Comparison of ENCODE assay signal across 19 cellular contexts in the genomic region with DNA sequence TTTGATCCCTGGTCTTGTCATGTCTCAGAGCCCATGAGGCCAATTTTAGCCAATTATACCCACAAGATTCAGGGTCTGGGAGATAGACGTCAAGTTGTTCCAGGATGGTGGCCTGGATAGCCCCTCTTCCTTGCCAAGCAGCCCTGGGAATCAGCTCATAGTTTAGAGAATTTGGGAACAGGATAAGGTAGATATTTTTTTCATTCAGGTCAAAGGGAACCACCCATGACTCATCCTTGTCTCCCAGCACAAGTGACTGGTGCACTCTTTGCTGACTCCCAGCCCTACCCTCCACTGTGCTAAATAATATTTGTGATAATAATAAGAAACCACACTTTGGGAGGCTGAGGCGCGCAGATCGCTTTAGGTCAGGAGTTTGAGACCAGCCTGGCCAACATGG. TPM values are rescaled to one million over a fixed set of nuclear protein-coding genes. Genes with fewer than 3 reads are reported as not detected.
DNase-seq lines count a peak whose midpoint lies in the region; ATAC-seq, FAIRE-seq and TF ChIP-seq lines count a peak whose summit lies in the region.
"Had no signal": no experiment of that assay in that cellular context is flagged by ENCODE, and none has a peak within 500 bp of the region (broad histone marks: within the 10 kb centered on the region; RNA-seq: fewer than 3 reads in every experiment).

No MANE protein-coding gene starts in this region.

- H2AFZ ChIP-seq in K562 (ENCODE audit: low read depth, low read length), result no peak overlapping the region
- H2AFZ ChIP-seq in keratinocyte (ENCODE audit: control insufficient read depth, low read length), result no peak overlapping the region

- peaks cover 15% of the 10 kb centered on the region for H3K4me1 Mint-ChIP-seq in HFFc6 (ENCODE audit: low read depth)

- peaks cover 4% of the 10 kb centered on the region; the same call in 1 of the 2 replicates for H3K9me3 Mint-ChIP-seq in HFFc6

- H3K9me3 ChIP-seq in BLaER1 treated with 17β-estradiol and CSF1 and Interleukin-3, amounts not matched to agents 10 nM and 100 nM (replicated peaks in 1 of 11), result peaks cover 0 to 40% (median 24%) of the 10 kb centered on the region in 11 experiments; a peak in 17 of 22 replicates
- H3K9me3 ChIP-seq in K562 (replicated peaks; ENCODE audit: control insufficient read depth, insufficient read depth, low read depth, low read length) (peaks cover 8% of the 10 kb centered on the region), keratinocyte (ENCODE audit: control insufficient read depth, low read depth, low read length) (no peaks in the 10 kb centered on the region)
- H3K9me3 ChIP-seq: upper lobe of left lung had no signal

- no peak for TF ChIP-seq EP300 in K562 (IDR thresholded peaks at IDR 0.05; ENCODE audit: low read length)

- DNase-seq in HFFc6, result peak; percentile 28
- DNase-seq in K562 (ENCODE audit: extremely low read depth in 1 of 4, low spot score in 3 of 4), result peak in 2 of 4 experiments; percentile 12 to 34
- no peak for DNase-seq in keratinocyte (ENCODE audit: low read depth, low spot score)
- DNase-seq in iPS-NIHi7 (ENCODE audit: extremely low spot score), result no peak
- no peak for DNase-seq in NCI-H446 treated with DMSO at 0.1 percent for 48 hours (lab: John Stamatoyannopoulos, UW)
- DNase-seq: activated naive CD8-positive, alpha-beta T cell treated with anti-CD3 and anti-CD28 coated beads, Interleukin-2, amount 10 ng/mL, durations not matched to agents 7 days and 5 days; central memory CD4-positive, alpha-beta T cell; glutamatergic neuron; NCI-H187 treated with DMSO at 0.1 percent for 48 hours; NCI-H510A treated with DMSO at 0.1 percent for 48 hours; nucleus accumbens; stimulated activated naive CD4-positive, alpha-beta T cell treated with Interleukin-2 at 50 U/mL for 16 hours; upper lobe of left lung; WERI-Rb-1 had no signal

- peaks cover 1% of the 10 kb centered on the region; the same call in 1 of the 2 replicates for H3K27me3 Mint-ChIP-seq in HFFc6 (ENCODE audit: insufficient read depth)
- H3K27me3 Mint-ChIP-seq: activated naive CD8-positive, alpha-beta T cell treated with anti-CD3 and anti-CD28 coated beads, Interleukin-2, amount 10 ng/mL, durations not matched to agents 7 days and 5 days had no signal

- TF ChIP-seq RAD21 in K562 (CRISPR knock-in tag; conservative IDR thresholded peaks at IDR 0.05 in 1 of 2, IDR thresholded peaks at IDR 0.05 in 1 of 2), result no peak

- H3K27me3 ChIP-seq in BLaER1 treated with 17β-estradiol and CSF1 and Interleukin-3, amounts not matched to agents 10 nM and 100 nM, result no peaks in the 10 kb centered on the region
- H3K27me3 ChIP-seq in K562 (ENCODE audit: control insufficient read depth in 2 of 2, insufficient read depth in 2 of 2, low read length in 2 of 2), result no peaks in the 10 kb centered on the region
- H3K27me3 ChIP-seq in keratinocyte (ENCODE audit: control insufficient read depth, extremely low read depth, insufficient read depth, low read length), result no peaks in the 10 kb centered on the region
- H3K27me3 ChIP-seq: upper lobe of left lung had no signal

- no peak for TF ChIP-seq POLR2A in K562 (conservative IDR thresholded peaks at IDR 0.05)

- no peak overlapping the region for H3K4me3 Mint-ChIP-seq in HFFc6
- H3K4me3 Mint-ChIP-seq: activated naive CD8-positive, alpha-beta T cell treated with anti-CD3 and anti-CD28 coated beads, Interleukin-2, amount 10 ng/mL, durations not matched to agents 7 days and 5 days had no signal

- in situ Hi-C loops in K562 (cut with MboI), result no loop called here

- peaks cover 88 to 100% (median 96%) of the 10 kb centered on the region in 11 experiments for H3K36me3 ChIP-seq in BLaER1 treated with 17β-estradiol and CSF1 and Interleukin-3, amounts not matched to agents 10 nM and 100 nM
- H3K36me3 ChIP-seq in K562 (ENCODE audit: control insufficient read depth, insufficient read depth, low read length) (no peaks in the 10 kb centered on the region), keratinocyte (ENCODE audit: control insufficient read depth in 2 of 2, extremely low read depth in 1 of 2, insufficient read depth in 2 of 2, low read length in 2 of 2) (peaks cover 37 to 57% of the 10 kb centered on the region in 2 experiments)
- H3K36me3 ChIP-seq: WERI-Rb-1 had no signal

- no peaks in the 10 kb centered on the region for H3K79me2 ChIP-seq in K562 (ENCODE audit: control insufficient read depth, insufficient read depth, low read length)
- H3K79me2 ChIP-seq in keratinocyte (ENCODE audit: control insufficient read depth, insufficient read depth, low read length), result peaks cover 3% of the 10 kb centered on the region

- intact Hi-C loops in K562 (cut with micrococcal nuclease), result no loop called here

- peak overlapping the region in 9 of 11 experiments; percentile 21 to 94 (median 54); a peak in 13 of 22 replicates for H3K27ac ChIP-seq in BLaER1 treated with 17β-estradiol and CSF1 and Interleukin-3, amounts not matched to agents 10 nM and 100 nM
- H3K27ac ChIP-seq in K562 (ENCODE audit: extremely low read depth, low read depth, low read length) (peak overlapping the region; percentile 27; the same call in 1 of the 3 replicates), keratinocyte (ENCODE audit: control insufficient read depth, insufficient read depth, low read length) (peak overlapping the region; percentile 82)
- H3K27ac ChIP-seq: SK-N-MC, WERI-Rb-1 had no signal

- peak overlapping the region; percentile 22; the same call in 1 of the 2 replicates for H3K27ac Mint-ChIP-seq in HFFc6
- H3K27ac Mint-ChIP-seq: activated naive CD8-positive, alpha-beta T cell treated with anti-CD3 and anti-CD28 coated beads, Interleukin-2, amount 10 ng/mL, durations not matched to agents 7 days and 5 days had no signal

- dilution Hi-C loops in keratinocyte (cut with MboI; ENCODE audit: extremely low pct_ligation_motif_present, low sequenced_read_pairs), result no loop called here

- H3K4me2 ChIP-seq in BLaER1 treated with 17β-estradiol and CSF1 and Interleukin-3, amounts not matched to agents 10 nM and 100 nM, result peak overlapping the region in 5 of 11 experiments; percentile 16 to 64 (median 32); a peak in 9 of 22 replicates
- H3K4me2 ChIP-seq in K562 (ENCODE audit: insufficient read depth, low read length) (no peak overlapping the region), keratinocyte (ENCODE audit: control insufficient read depth, extremely low read depth, insufficient read depth, low read depth, low read length) (no peak overlapping the region)

- no TSS peak for BruUV-seq in K562 (replicated peaks; lab: Mats Ljungman, UMichigan)

- POLR2A ChIA-PET in K562 (lab: Yijun Ruan, JAX), result no interaction called here

- H3K36me3 Mint-ChIP-seq in HFFc6 (ENCODE audit: low read depth), result no peaks in the 10 kb centered on the region

- whole genome bisulfite sequencing in K562 (ENCODE audit: insufficient coverage, low coverage, missing lambda C conversion rate), result 71% methylated on average over 4 of the region's 4 CpGs

- H3K4me1 ChIP-seq in BLaER1 treated with 17β-estradiol and CSF1 and Interleukin-3, amounts not matched to agents 10 nM and 100 nM, result peaks cover 55 to 95% (median 80%) of the 10 kb centered on the region in 10 experiments
- peaks cover 0 to 17% of the 10 kb centered on the region in 2 experiments; a peak in 3 of 5 replicates for H3K4me1 ChIP-seq in K562 (replicated peaks in 1 of 2; ENCODE audit: control insufficient read depth in 2 of 2, insufficient read depth in 2 of 2, low read length in 2 of 2)
- peaks cover 11% of the 10 kb centered on the region for H3K4me1 ChIP-seq in keratinocyte (ENCODE audit: control insufficient read depth, extremely low read depth, insufficient read depth, low read length)

- H3K9me1 ChIP-seq in K562 (ENCODE audit: control insufficient read depth, insufficient read depth, low read length) (no peaks in the 10 kb centered on the region), keratinocyte (ENCODE audit: control insufficient read depth, extremely low read depth, insufficient read depth, low read length) (no peaks in the 10 kb centered on the region)

- CTCF ChIA-PET in K562 (lab: Yijun Ruan, JAX; ENCODE audit: low intra/inter-chr PET ratio), result no interaction called here

- H4K20me1 ChIP-seq in BLaER1 treated with 17β-estradiol and CSF1 and Interleukin-3, amounts not matched to agents 10 nM and 100 nM, result no peaks in the 10 kb centered on the region; a peak in 1 of 22 replicates
- no peaks in the 10 kb centered on the region for H4K20me1 ChIP-seq in K562 (replicated peaks; ENCODE audit: control insufficient read depth, insufficient read depth, low read length)
- no peaks in the 10 kb centered on the region for H4K20me1 ChIP-seq in keratinocyte (ENCODE audit: control insufficient read depth, extremely low read depth, insufficient read depth, low read length)

- FAIRE-seq in K562 (lab: Jason Lieb, UNC) (peak; percentile 56), keratinocyte (lab: Jason Lieb, UNC) (no peak)

- ATAC-seq in K562 (no peak), HG03432 (IDR thresholded peaks at IDR 0.05; ENCODE audit: unreplicated experiment) (no peak)

- TF ChIP-seq CTCF in HFFc6 (IDR thresholded peaks at IDR 0.05), result no peak
- no peak for TF ChIP-seq CTCF in K562 (IDR thresholded peaks at IDR 0.05 in 2 of 3, conservative IDR thresholded peaks at IDR 0.05 in 1 of 3; ENCODE audit: insufficient read depth in 2 of 3, low read depth in 1 of 3, low read length in 3 of 3)
- no peak for TF ChIP-seq CTCF in keratinocyte (optimal IDR thresholded peaks at IDR 0.05 in 1 of 3, IDR thresholded peaks at IDR 0.05 in 1 of 3, conservative IDR thresholded peaks at IDR 0.05 in 1 of 3; ENCODE audit: extremely low read depth in 1 of 3, insufficient read depth in 2 of 3, low read length in 3 of 3)

- H3K4me3 ChIP-seq in BLaER1 treated with 17β-estradiol and CSF1 and Interleukin-3, amounts not matched to agents 10 nM and 100 nM, result no peak overlapping the region
- H3K4me3 ChIP-seq in K562, result no peak overlapping the region
- no peak overlapping the region for H3K4me3 ChIP-seq in keratinocyte (ENCODE audit: control insufficient read depth in 2 of 3, extremely low read depth in 1 of 3, insufficient read depth in 2 of 3, low read depth in 1 of 3, low read length in 3 of 3)
- H3K4me3 ChIP-seq: SK-N-MC, skin epidermis, upper lobe of left lung had no signal

- peak overlapping the region in 2 of 11 experiments; percentile 0 to 17; a peak in 1 of 22 replicates for H3K9ac ChIP-seq in BLaER1 treated with 17β-estradiol and CSF1 and Interleukin-3, amounts not matched to agents 10 nM and 100 nM
- H3K9ac ChIP-seq in K562 (ENCODE audit: insufficient read depth in 1 of 2, low read depth in 2 of 2, low read length in 2 of 2), result no peak overlapping the region
- no peak overlapping the region for H3K9ac ChIP-seq in keratinocyte (ENCODE audit: control insufficient read depth, extremely low read depth, insufficient read depth, low read length)

RNA-seq across cellular contexts. Expression of a gene that starts 17.1 kb away (rescaled TPM):
- total RNA-seq in HFFc6 (2021; fragmentation: NEBNext Ultra II Directional; extraction: Animal tissue kit (Norgen Biotek cat#: 25700)), result not detected
- not detected in 2 replicates for total RNA-seq in K562 (2011; cell fraction: chromatin; rRNA removed; ENCODE audit: low replicate concordance)
- not detected in 2 replicates for total RNA-seq in K562 (2011; cell fraction: nucleolus; rRNA removed)
- total RNA-seq in K562 (2011; cell fraction: nucleoplasm; rRNA removed), result not detected in 2 replicates
- total RNA-seq in K562 (2014; rRNA removed) (not detected in 2 replicates), K562 (2014; rRNA removed; fragmentation: Illumina TruSeq; extraction: Trizol) (not detected in 2 replicates), K562 (2015; rRNA removed; fragmentation: Illumina TruSeq; extraction: Trizol) (not detected in 2 replicates), K562 (2021) (0.18 and 0.27 TPM in 2 replicates)
- polyA plus RNA-seq in K562 (2011; rRNA removed) (not detected in 2 replicates), K562 (2014; fragmentation: Illumina TruSeq; extraction: Trizol) (not detected in 2 replicates), K562 (2014; fragmentation: Nextera tagmentation; extraction: Ambion mirVana) (not detected), K562 (2014; rRNA removed) (0.07 TPM in 1 of 2 replicates, not detected in the other), keratinocyte (0.08 to 0.14 TPM in 2 of 3 replicates, not detected in the other)
- polyA plus RNA-seq in K562 (2011; cell fraction: cytosol; rRNA removed), result 0.04 TPM in 1 of 2 replicates, not detected in the other
- 0.08 and 0.53 TPM in 2 replicates for polyA plus RNA-seq in K562 (2011; cell fraction: nucleus; rRNA removed)
- polyA plus RNA-seq in K562 (2012), result not detected in 2 replicates
- polyA minus RNA-seq in K562 (2011; rRNA and poly(A)+ RNA removed), result not detected in 2 replicates
- not detected in 2 replicates for polyA minus RNA-seq in K562 (2011; cell fraction: cytosol; rRNA and poly(A)+ RNA removed)
- 0.13 TPM in 1 of 2 replicates, not detected in the other for polyA minus RNA-seq in K562 (2011; cell fraction: nucleus; rRNA and poly(A)+ RNA removed)
- not detected for polyA plus RNA-seq in keratinocyte (2011; ENCODE audit: low read depth)
- polyA plus RNA-seq in keratinocyte (2011; cell fraction: cytosol; rRNA removed), result 0.04 TPM in 1 of 2 replicates, not detected in the other
- polyA plus RNA-seq in keratinocyte (2011; cell fraction: nucleus; rRNA removed), result 0.37 and 0.48 TPM in 2 replicates
- 0.47 TPM in 1 of 2 replicates, not detected in the other for polyA plus RNA-seq in keratinocyte (2012; ENCODE audit: low replicate concordance)
- 0.19 to 0.49 TPM in 2 of 3 replicates, not detected in the other for polyA minus RNA-seq in keratinocyte
- polyA minus RNA-seq in keratinocyte (2011; cell fraction: cytosol; rRNA and poly(A)+ RNA removed), result not detected
- 0.39 and 1.8 TPM in 2 replicates for polyA minus RNA-seq in keratinocyte (2011; cell fraction: nucleus; rRNA and poly(A)+ RNA removed)
- total RNA-seq: kidney epithelial cell had no signal

RNA-seq across cellular contexts. Expression of a gene that starts 24.3 kb away (rescaled TPM):
- 100 to 1,000 TPM in 4 of 6 experiments, 10 to 100 TPM in 2; 98.1 to 130 (median 106) TPM for total RNA-seq in HFFc6 (2021; fragmentation: NEBNext Ultra II Directional; extraction: Animal tissue kit (Norgen Biotek cat#: 25700))
- total RNA-seq in K562 (2011; cell fraction: chromatin; rRNA removed; ENCODE audit: low replicate concordance), result 48.8 and 166 TPM in 2 replicates
- 171 and 189 TPM in 2 replicates for total RNA-seq in K562 (2011; cell fraction: nucleolus; rRNA removed)
- 87.3 and 91.6 TPM in 2 replicates for total RNA-seq in K562 (2011; cell fraction: nucleoplasm; rRNA removed)
- 49.3 and 79.1 TPM in 2 replicates for total RNA-seq in K562 (2014; rRNA removed)
- 11.6 and 20.2 TPM in 2 replicates for total RNA-seq in K562 (2014; rRNA removed; fragmentation: Illumina TruSeq; extraction: Trizol)
- 39.7 and 47.4 TPM in 2 replicates for total RNA-seq in K562 (2015; rRNA removed; fragmentation: Illumina TruSeq; extraction: Trizol)
- 120 and 126 TPM in 2 replicates for total RNA-seq in K562 (2021)
- polyA plus RNA-seq in K562 (2011; rRNA removed), result 39.6 and 55.9 TPM in 2 replicates
- polyA plus RNA-seq in K562 (2011; cell fraction: cytosol; rRNA removed), result 53.3 and 119 TPM in 2 replicates
- 113 and 190 TPM in 2 replicates for polyA plus RNA-seq in K562 (2011; cell fraction: nucleus; rRNA removed)
- polyA plus RNA-seq in K562 (2012), result 69.1 and 86.6 TPM in 2 replicates
- polyA plus RNA-seq in K562 (2014; fragmentation: Illumina TruSeq; extraction: Trizol), result 25.6 and 56.1 TPM in 2 replicates
- 1 to 10 TPM; 3.8 to 5.9 TPM for polyA plus RNA-seq in K562 (2014; fragmentation: Nextera tagmentation; extraction: Ambion mirVana)
- 58.0 and 62.8 TPM in 2 replicates for polyA plus RNA-seq in K562 (2014; rRNA removed)
- 11.0 and 30.4 TPM in 2 replicates for polyA minus RNA-seq in K562 (2011; rRNA and poly(A)+ RNA removed)
- polyA minus RNA-seq in K562 (2011; cell fraction: cytosol; rRNA and poly(A)+ RNA removed), result 50.3 and 58.3 TPM in 2 replicates
- polyA minus RNA-seq in K562 (2011; cell fraction: nucleus; rRNA and poly(A)+ RNA removed), result 23.9 and 31.8 TPM in 2 replicates
- 40.5 to 72.7 TPM (median 72.1 TPM) in 3 replicates for polyA plus RNA-seq in keratinocyte
- polyA plus RNA-seq in keratinocyte (2011; ENCODE audit: low read depth), result 16.6 TPM
- 26.9 and 50.1 TPM in 2 replicates for polyA plus RNA-seq in keratinocyte (2011; cell fraction: cytosol; rRNA removed)
- polyA plus RNA-seq in keratinocyte (2011; cell fraction: nucleus; rRNA removed), result 93.6 and 114 TPM in 2 replicates
- 40.6 and 101 TPM in 2 replicates for polyA plus RNA-seq in keratinocyte (2012; ENCODE audit: low replicate concordance)
- polyA minus RNA-seq in keratinocyte, result 56.3 to 179 TPM (median 58.1 TPM) in 3 replicates
- polyA minus RNA-seq in keratinocyte (2011; cell fraction: cytosol; rRNA and poly(A)+ RNA removed), result 124 TPM
- polyA minus RNA-seq in keratinocyte (2011; cell fraction: nucleus; rRNA and poly(A)+ RNA removed), result 129 and 152 TPM in 2 replicates

RNA-seq across cellular contexts. Expression of a gene that starts 25.6 kb away (rescaled TPM):
- total RNA-seq in HFFc6 (2021; fragmentation: NEBNext Ultra II Directional; extraction: Animal tissue kit (Norgen Biotek cat#: 25700)), result not detected
- total RNA-seq in K562 (2011; cell fraction: chromatin; rRNA removed; ENCODE audit: low replicate concordance), result 0.35 TPM in 1 of 2 replicates, not detected in the other
- 0.13 and 0.17 TPM in 2 replicates for total RNA-seq in K562 (2011; cell fraction: nucleolus; rRNA removed)
- total RNA-seq in K562 (2011; cell fraction: nucleoplasm; rRNA removed), result not detected in 2 replicates
- total RNA-seq in K562 (2014; rRNA removed) (0.09 TPM in 1 of 2 replicates, not detected in the other), K562 (2014; rRNA removed; fragmentation: Illumina TruSeq; extraction: Trizol) (0.07 and 0.13 TPM in 2 replicates), K562 (2015; rRNA removed; fragmentation: Illumina TruSeq; extraction: Trizol) (0.19 and 0.22 TPM in 2 replicates), K562 (2021) (0.13 and 0.24 TPM in 2 replicates)
- polyA plus RNA-seq in K562 (2011; rRNA removed) (0.19 and 0.22 TPM in 2 replicates), K562 (2014; fragmentation: Illumina TruSeq; extraction: Trizol) (0.10 and 0.22 TPM in 2 replicates), K562 (2014; fragmentation: Nextera tagmentation; extraction: Ambion mirVana) (under 1 TPM in 1 of 2 experiments, not detected in 1; 0.03 TPM), K562 (2014; rRNA removed) (0.11 and 0.35 TPM in 2 replicates), keratinocyte (60.0 to 77.0 TPM (median 71.9 TPM) in 3 replicates)
- 0.18 and 0.25 TPM in 2 replicates for polyA plus RNA-seq in K562 (2011; cell fraction: cytosol; rRNA removed)
- 0.29 and 0.40 TPM in 2 replicates for polyA plus RNA-seq in K562 (2011; cell fraction: nucleus; rRNA removed)
- 0.65 and 0.76 TPM in 2 replicates for polyA plus RNA-seq in K562 (2012)
- 0.27 TPM in 1 of 2 replicates, not detected in the other for polyA minus RNA-seq in K562 (2011; rRNA and poly(A)+ RNA removed)
- polyA minus RNA-seq in K562 (2011; cell fraction: cytosol; rRNA and poly(A)+ RNA removed), result not detected in 2 replicates
- 0.13 TPM in 1 of 2 replicates, not detected in the other for polyA minus RNA-seq in K562 (2011; cell fraction: nucleus; rRNA and poly(A)+ RNA removed)
- polyA plus RNA-seq in keratinocyte (2011; ENCODE audit: low read depth), result 31.8 TPM
- 59.1 and 99.8 TPM in 2 replicates for polyA plus RNA-seq in keratinocyte (2011; cell fraction: cytosol; rRNA removed)
- polyA plus RNA-seq in keratinocyte (2011; cell fraction: nucleus; rRNA removed), result 31.2 and 40.4 TPM in 2 replicates
- polyA plus RNA-seq in keratinocyte (2012; ENCODE audit: low replicate concordance), result 92.2 and 95.0 TPM in 2 replicates
- polyA minus RNA-seq in keratinocyte, result 47.1 to 107 TPM (median 56.3 TPM) in 3 replicates
- polyA minus RNA-seq in keratinocyte (2011; cell fraction: cytosol; rRNA and poly(A)+ RNA removed), result 115 TPM
- polyA minus RNA-seq in keratinocyte (2011; cell fraction: nucleus; rRNA and poly(A)+ RNA removed), result 30.8 and 32.5 TPM in 2 replicates

Comparison
In these comparisons a context has a peak if more than half of its experiments do, and no peak if none do; other contexts are left out.
1. H3K27ac ChIP-seq: peak in every context shown above with its lines; median percentile 82 in keratinocyte; 54 in BLaER1 treated with 17β-estradiol and CSF1 and Interleukin-3, amounts not matched to agents 10 nM and 100 nM; 27 in K562.